8 cellular contexts compared by ENCODE assay signal in the genomic region with DNA sequence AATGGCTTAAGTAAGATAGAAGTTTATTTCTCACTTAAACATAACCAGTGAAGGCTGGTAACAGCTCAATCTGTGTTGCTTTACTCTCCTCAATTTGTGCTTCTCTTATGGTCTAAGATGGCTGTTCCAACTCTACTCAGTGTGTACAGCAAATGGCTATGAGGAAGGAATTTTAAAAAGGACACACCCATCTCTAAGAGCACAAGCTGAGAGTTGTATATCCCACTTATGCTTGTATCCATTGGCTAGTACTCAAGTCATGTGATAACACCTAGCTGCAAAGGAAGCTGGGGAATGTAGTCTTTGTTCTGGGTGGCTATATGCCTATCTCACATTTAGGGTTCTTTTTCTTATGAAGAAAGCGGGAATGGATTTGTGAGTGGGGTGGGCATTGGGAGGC.
DNase-seq lines count a peak whose midpoint lies in the region; ATAC-seq and TF ChIP-seq lines count a peak whose summit lies in the region.

No MANE protein-coding gene starts in this region.

- no peak overlapping the region for H3K27ac ChIP-seq in HCT116 (ENCODE audit: low read depth, low read length)

- H2AFZ ChIP-seq in HCT116 (ENCODE audit: low read depth, low read length, poor library complexity, severe bottlenecking), result no peak overlapping the region

- TF ChIP-seq RAD21 in HCT116 (IDR thresholded peaks at IDR 0.05; ENCODE audit: low read depth), result no peak

- RAD21 ChIA-PET in HCT116 (lab: Charles Lee; ENCODE audit: low non-redundant PET in 1 of 2, low total read pairs in 2 of 2, uncharacterized antibody in 2 of 2, unreplicated experiment in 2 of 2), result no interaction called here

- H3K36me3 ChIP-seq in HCT116 (ENCODE audit: control insufficient read depth in 1 of 2, insufficient read depth in 2 of 2, low read length in 2 of 2), result peaks cover 0 to 26% of the 10 kb centered on the region in 2 experiments; a peak in 1 of 4 replicates
- no peaks in the 10 kb centered on the region for H3K36me3 ChIP-seq in H7 (replicated peaks; ENCODE audit: control insufficient read depth, insufficient read depth, low read length)

- intact Hi-C loops in HCT116 (cut with micrococcal nuclease), result no loop called here

- no peaks in the 10 kb centered on the region for H3K4me1 ChIP-seq in HCT116 (ENCODE audit: control insufficient read depth in 1 of 2, insufficient read depth in 2 of 2, low read length in 2 of 2)

- no peak for TF ChIP-seq CTCF in HCT116 (IDR thresholded peaks at IDR 0.05 in 2 of 3, conservative IDR thresholded peaks at IDR 0.05 in 1 of 3; ENCODE audit: borderline replicate concordance in 1 of 3, insufficient read depth in 1 of 3, low read depth in 2 of 3, low read length in 2 of 3)

- DNase-seq in HCT116 (ENCODE audit: low read depth, low spot score) (peak; percentile 23), NCI-H82 treated with DMSO at 0.1 percent for 48 hours (lab: John Stamatoyannopoulos, UW; ENCODE audit: unreplicated experiment) (peak; percentile 8), fibroblast of the conjunctiva (ENCODE audit: low read depth) (peak; percentile 20), GM19240 (ENCODE audit: insufficient read length, low spot score) (no peak), H7 (no peak)
- no peak for DNase-seq in stimulated activated CD8-positive, alpha-beta memory T cell treated with anti-CD3 and anti-CD28 coated beads, Interleukin-4, amount 100 ng/mL, for 48 hours

- no peaks in the 10 kb centered on the region for H4K20me1 ChIP-seq in HCT116 (ENCODE audit: insufficient read depth)

- H3K27me3 ChIP-seq in HCT116 (ENCODE audit: insufficient read depth, low read length) (no peaks in the 10 kb centered on the region), H7 (ENCODE audit: control insufficient read depth, insufficient read depth, low read length) (no peaks in the 10 kb centered on the region)

- CTCF ChIA-PET in HCT116 (lab: Charles Lee), result no interaction called here

- no TSS peak for BruUV-seq in HCT116 (replicated peaks; lab: Mats Ljungman, UMichigan)

- H3K9me3 ChIP-seq in HCT116 (ENCODE audit: control insufficient read depth in 1 of 2, insufficient read depth in 1 of 2, low read depth in 1 of 2, low read length in 2 of 2), result no peaks in the 10 kb centered on the region

- H3K4me3 ChIP-seq in HCT116 (replicated peaks in 1 of 2; ENCODE audit: low read depth in 1 of 2, low read length in 2 of 2), result no peak overlapping the region
- no peak overlapping the region for H3K4me3 ChIP-seq in H7 (ENCODE audit: insufficient read depth, low read depth, low read length)

- peak; percentile 51 for ATAC-seq in GM18498 (IDR thresholded peaks at IDR 0.05; ENCODE audit: unreplicated experiment)
- peak; percentile 79 for ATAC-seq in HCT116
- ATAC-seq in HG03457 (IDR thresholded peaks at IDR 0.05; ENCODE audit: unreplicated experiment), result no peak

- H3K9me2 ChIP-seq in HCT116 (ENCODE audit: insufficient read depth), result no peaks in the 10 kb centered on the region

- H3K4me2 ChIP-seq in HCT116 (ENCODE audit: low read length), result no peak overlapping the region

- TF ChIP-seq POLR2A in HCT116 (IDR thresholded peaks at IDR 0.05; ENCODE audit: borderline replicate concordance, extremely low read depth, insufficient read depth, insufficient read length), result no peak

- H3K79me2 ChIP-seq in HCT116 (ENCODE audit: insufficient read depth, low read length), result no peaks in the 10 kb centered on the region

- POLR2A ChIA-PET in HCT116 (lab: Charles Lee), result no interaction called here

- no peak overlapping the region for H3K9ac ChIP-seq in HCT116 (ENCODE audit: low read length)

TF ChIP-seq in HCT116, 20 proteins besides CTCF, POLR2A, EP300 and RAD21:
- TF ChIP-seq CBX3 (IDR thresholded peaks at IDR 0.05; ENCODE audit: low read depth), result no peak
- TF ChIP-seq SIN3A (IDR thresholded peaks at IDR 0.05; ENCODE audit: low read depth), result no peak
- peak; percentile 39 for TF ChIP-seq YY1 (IDR thresholded peaks at IDR 0.05; ENCODE audit: extremely low read depth, insufficient replicate concordance, low read depth, low read length)
- no peak for TF ChIP-seq SRF (IDR thresholded peaks at IDR 0.05; ENCODE audit: low read depth)
- no peak for TF ChIP-seq ZNF274 (IDR thresholded peaks at IDR 0.05; ENCODE audit: low read depth, low read length)
- no peak for TF ChIP-seq SP1 (IDR thresholded peaks at IDR 0.05; ENCODE audit: low read depth)
- TF ChIP-seq, protein P1, sequence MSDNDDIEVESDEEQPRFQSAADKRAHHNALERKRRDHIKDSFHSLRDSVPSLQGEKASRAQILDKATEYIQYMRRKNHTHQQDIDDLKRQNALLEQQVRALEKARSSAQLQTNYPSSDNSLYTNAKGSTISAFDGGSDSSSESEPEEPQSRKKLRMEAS (IDR thresholded peaks at IDR 0.05), result no peak
- no peak for TF ChIP-seq EZH2 (IDR thresholded peaks at IDR 0.05)
- TF ChIP-seq POLR2AphosphoS5 (IDR thresholded peaks at IDR 0.05; ENCODE audit: low read depth, low read length), result no peak

Comparison
In these comparisons a context has a peak if more than half of its experiments do, and no peak if none do; other contexts are left out.
1. DNase-seq: peak in HCT116 (single experiment), NCI-H82 treated with DMSO at 0.1 percent for 48 hours (single experiment) and fibroblast of the conjunctiva (single experiment); none in GM19240 (single experiment), H7 (single experiment) and stimulated activated CD8-positive, alpha-beta memory T cell treated with anti-CD3 and anti-CD28 coated beads, Interleukin-4, amount 100 ng/mL, for 48 hours (single experiment).